17 cellular contexts compared by ENCODE assay signal in genomic region chr13:112670118-112670517, GRCh38. TPM values are rescaled to one million over a fixed set of nuclear protein-coding genes. Genes with fewer than 3 reads are reported as not detected.
A peak's percentile ranks its signal among the peaks of the same experiment; 100 is the strongest.
DNase-seq lines count a peak whose midpoint lies in the region; ATAC-seq, FAIRE-seq and TF ChIP-seq lines count a peak whose summit lies in the region.
"Had no signal": no experiment of that assay in that cellular context is flagged by ENCODE, and none has a peak within 500 bp of the region (broad histone marks: within the 10 kb centered on the region; RNA-seq: fewer than 3 reads in every experiment).

No MANE protein-coding gene starts in this region.

- H3K27ac ChIP-seq in heart right ventricle: no peak overlapping the region
- H3K27ac ChIP-seq: adrenal gland, RWPE1 had no signal

- no peaks in the 10 kb centered on the region for H3K9me3 Mint-ChIP-seq in nephron

- no peaks in the 10 kb centered on the region for H3K9me3 ChIP-seq in heart right ventricle
- H3K9me3 ChIP-seq: adrenal gland, HAP-1 had no signal

- no peaks in the 10 kb centered on the region for H3K36me3 ChIP-seq in heart right ventricle
- H3K36me3 ChIP-seq: adrenal gland, HAP-1 had no signal

- H3K4me1 ChIP-seq in heart right ventricle: peaks cover 0 to 4% (median 0%) of the 10 kb centered on the region in 9 donors
- H3K4me1 ChIP-seq: adrenal gland, HAP-1 had no signal

- peak overlapping the region; percentile 5 to 88 (median 67) for H3K27ac Mint-ChIP-seq in nephron

- no peak overlapping the region for H3K4me3 Mint-ChIP-seq in nephron

- H3K27me3 Mint-ChIP-seq in nephron (ENCODE audit: low read depth): no peaks in the 10 kb centered on the region

- no peak for FAIRE-seq in RCC 7860 (lab: Jason Lieb, UNC)

- TF ChIP-seq CTCF in nephron (IDR thresholded peaks at IDR 0.05; ENCODE audit: unreplicated experiment in 3 of 3): no peak
- no peak for TF ChIP-seq CTCF in heart right ventricle (IDR thresholded peaks at IDR 0.05)

- no peaks in the 10 kb centered on the region for H3K36me3 Mint-ChIP-seq in nephron (ENCODE audit: low read depth)

- H3K4me1 Mint-ChIP-seq in nephron: peaks cover 6% of the 10 kb centered on the region

- no peak overlapping the region for H3K4me3 ChIP-seq in heart right ventricle
- H3K4me3 ChIP-seq: adrenal gland, HAP-1, lung had no signal

- H3K27me3 ChIP-seq in heart right ventricle: peaks cover 0 to 5% (median 0%) of the 10 kb centered on the region in 7 donors
- H3K27me3 ChIP-seq: adrenal gland had no signal

- intact Hi-C loops in heart right ventricle (cut with DNase I): no loop called here

- peak; percentile 88 for ATAC-seq in GM18508 (IDR thresholded peaks at IDR 0.05; ENCODE audit: insufficient read depth, unreplicated experiment)
- ATAC-seq in GM21825 (IDR thresholded peaks at IDR 0.05; ENCODE audit: unreplicated experiment): peak; percentile 70
- ATAC-seq in GM19035 (IDR thresholded peaks at IDR 0.05; ENCODE audit: unreplicated experiment): no peak
- no peak for ATAC-seq in heart right ventricle

- DNase-seq in RCC 7860 (ENCODE audit: low spot score) (peak; percentile 4), NCI-H1105 treated with DMSO at 0.1 percent for 48 hours (lab: John Stamatoyannopoulos, UW) (no peak), heart right ventricle (no peak), NCI-H510A (lab: John Stamatoyannopoulos, UW) (no peak)
- DNase-seq: activated CD8-positive, alpha-beta memory T cell treated with anti-CD3 and anti-CD28 coated beads, Interleukin-2, amount 50 U/mL, for 4 hours; AML-193; dermis blood vessel endothelial cell; occipital lobe; stimulated activated CD4-positive, alpha-beta T cell treated with anti-CD3 and anti-CD28 coated beads, Interleukin-15, amount 100 ng/mL, for 24 hours had no signal

- 84 to 92% methylated on average over 8 of the region's 8 CpGs for WGBS in heart right ventricle, 2 donors

RNA-seq across cellular contexts. Expression of gene ATP11A, which starts 19.7 kb away (rescaled TPM):
- 100 to 1,000 TPM in 6 of 10 donors, 10 to 100 TPM in 4; 81.1 to 164 (median 118) TPM for total RNA-seq in heart right ventricle
- polyA plus RNA-seq in heart right ventricle: 10 to 100 TPM; 20.0 to 24.9 TPM

Comparison
In these comparisons a context has a peak if more than half of its experiments do, and no peak if none do; other contexts are left out.
1. ATAC-seq: peak in GM18508 (single experiment) and GM21825 (single experiment); none in GM19035 (single experiment) and heart right ventricle (0 of 8).